29 cellular contexts compared by ENCODE assay signal in genomic region chr13:34127523-34127922, GRCh38.
"Had no signal": no experiment of that assay in that cellular context is flagged by ENCODE, and none has a peak within 500 bp of the region (broad histone marks: within the 10 kb centered on the region; RNA-seq: fewer than 3 reads in every experiment).

No MANE protein-coding gene starts in this region.

- H3K4me3 ChIP-seq: hepatocyte, left lung, lung, mucosa of descending colon, ovary, right atrium auricular region, right lobe of liver, smooth muscle cell, testis, thyroid gland, transverse colon, upper lobe of left lung, vagina had no signal

- H2AFZ ChIP-seq: hepatocyte had no signal

- H3K27me3 Mint-ChIP-seq: natural killer cell treated with Interleukin-12 subunit alpha and Interleukin-12 subunit beta and Interleukin-15 and Interleukin-18, amount 100 ng/mL, for 72 hours; progenitor cell of endocrine pancreas; stimulated activated memory B cell treated with anti-CD40 and anti-IgM and Interleukin-4, amounts not matched to agents 10 μg/mL and 1 μg/mL and 100 μg/mL, for 72 hours; stimulated activated naive CD8-positive, alpha-beta T cell treated with anti-CD3 and anti-CD28 coated beads, Interleukin-15, amount 100 ng/mL, for 72 hours had no signal

- DNase-seq: immature natural killer cell; kidney; left colon; left lung; mesendoderm; midbrain; mucosa of descending colon; naive thymus-derived CD4-positive, alpha-beta T cell; ovary; right lobe of liver; stimulated activated CD4-positive, alpha-beta T cell treated with anti-CD3 and anti-CD28 coated beads, Interleukin-1b, Interleukin-23, amount 100 ng/mL, for 48 hours; stimulated activated CD4-positive, alpha-beta T cell treated with anti-CD3 and anti-CD28 coated beads, Interleukin-2, amount 100 ng/mL, for 48 hours; stimulated activated CD4-positive, alpha-beta T cell treated with anti-CD3 and anti-CD28 coated beads, Interleukin-4, amount 100 ng/mL, for 4 hours; stimulated activated CD8-positive, alpha-beta memory T cell treated with anti-CD3 and anti-CD28 coated beads, Interleukin-4, amount 100 ng/mL, for 48 hours; stimulated activated naive CD4-positive, alpha-beta T cell treated with Interleukin-2 at 50 U/mL for 16 hours; stimulated activated naive CD8-positive, alpha-beta T cell treated with anti-CD3 and anti-CD28 coated beads, Interleukin-15, amount 100 ng/mL, for 72 hours; substantia nigra; testis; thyroid gland; transverse colon; upper lobe of left lung had no signal

- H3K79me2 ChIP-seq: hepatocyte had no signal

- ATAC-seq: left colon; left lung; mucosa of descending colon; naive thymus-derived CD4-positive, alpha-beta T cell; natural killer cell treated with Interleukin-12 subunit alpha and Interleukin-12 subunit beta and Interleukin-15 and Interleukin-18, amount 100 ng/mL, for 72 hours; right lobe of liver; stimulated activated memory B cell treated with anti-CD40 and anti-IgM and Interleukin-4, amounts not matched to agents 10 μg/mL and 1 μg/mL and 100 μg/mL, for 72 hours; stimulated activated naive CD8-positive, alpha-beta T cell treated with anti-CD3 and anti-CD28 coated beads, Interleukin-15, amount 100 ng/mL, for 72 hours had no signal

- H3K4me1 ChIP-seq: left lung, right atrium auricular region, right lobe of liver, testis, thyroid gland, transverse colon, upper lobe of left lung, vagina had no signal

- H3K9me3 ChIP-seq: left lung, mucosa of descending colon, ovary, right atrium auricular region, right lobe of liver, testis, thyroid gland, transverse colon, upper lobe of left lung, vagina had no signal

- H3K4me2 ChIP-seq: hepatocyte, smooth muscle cell had no signal

- H3K36me3 ChIP-seq: left lung, ovary, right atrium auricular region, right lobe of liver, thyroid gland, transverse colon, upper lobe of left lung, vagina had no signal

- H3K27me3 ChIP-seq: hepatocyte, left lung, ovary, right atrium auricular region, right lobe of liver, testis, thyroid gland, transverse colon, upper lobe of left lung, vagina had no signal

- H3K4me3 Mint-ChIP-seq: immature natural killer cell; naive thymus-derived CD4-positive, alpha-beta T cell; natural killer cell treated with Interleukin-12 subunit alpha and Interleukin-12 subunit beta and Interleukin-15 and Interleukin-18, amount 100 ng/mL, for 72 hours; stimulated activated memory B cell treated with anti-CD40 and anti-IgM and Interleukin-4, amounts not matched to agents 10 μg/mL and 1 μg/mL and 100 μg/mL, for 72 hours; stimulated activated naive CD8-positive, alpha-beta T cell treated with anti-CD3 and anti-CD28 coated beads, Interleukin-15, amount 100 ng/mL, for 72 hours had no signal

- H3K36me3 Mint-ChIP-seq: immature natural killer cell; naive thymus-derived CD4-positive, alpha-beta T cell; natural killer cell treated with Interleukin-12 subunit alpha and Interleukin-12 subunit beta and Interleukin-15 and Interleukin-18, amount 100 ng/mL, for 72 hours; stimulated activated memory B cell treated with anti-CD40 and anti-IgM and Interleukin-4, amounts not matched to agents 10 μg/mL and 1 μg/mL and 100 μg/mL, for 72 hours had no signal

- H3K27ac ChIP-seq: hepatocyte, left lung, ovary, right atrium auricular region, right lobe of liver, testis, thyroid gland, transverse colon, upper lobe of left lung, vagina had no signal

- H3K9me3 Mint-ChIP-seq: stimulated activated naive CD8-positive, alpha-beta T cell treated with anti-CD3 and anti-CD28 coated beads, Interleukin-15, amount 100 ng/mL, for 72 hours had no signal

- H3K4me1 Mint-ChIP-seq: immature natural killer cell; naive thymus-derived CD4-positive, alpha-beta T cell; stimulated activated memory B cell treated with anti-CD40 and anti-IgM and Interleukin-4, amounts not matched to agents 10 μg/mL and 1 μg/mL and 100 μg/mL, for 72 hours; stimulated activated naive CD8-positive, alpha-beta T cell treated with anti-CD3 and anti-CD28 coated beads, Interleukin-15, amount 100 ng/mL, for 72 hours had no signal

- H3K27ac Mint-ChIP-seq: immature natural killer cell; naive thymus-derived CD4-positive, alpha-beta T cell; natural killer cell treated with Interleukin-12 subunit alpha and Interleukin-12 subunit beta and Interleukin-15 and Interleukin-18, amount 100 ng/mL, for 72 hours; progenitor cell of endocrine pancreas; stimulated activated memory B cell treated with anti-CD40 and anti-IgM and Interleukin-4, amounts not matched to agents 10 μg/mL and 1 μg/mL and 100 μg/mL, for 72 hours; stimulated activated naive CD8-positive, alpha-beta T cell treated with anti-CD3 and anti-CD28 coated beads, Interleukin-15, amount 100 ng/mL, for 72 hours had no signal
